Comparison of ENCODE assay signal across 8 cellular contexts in the genomic region with DNA sequence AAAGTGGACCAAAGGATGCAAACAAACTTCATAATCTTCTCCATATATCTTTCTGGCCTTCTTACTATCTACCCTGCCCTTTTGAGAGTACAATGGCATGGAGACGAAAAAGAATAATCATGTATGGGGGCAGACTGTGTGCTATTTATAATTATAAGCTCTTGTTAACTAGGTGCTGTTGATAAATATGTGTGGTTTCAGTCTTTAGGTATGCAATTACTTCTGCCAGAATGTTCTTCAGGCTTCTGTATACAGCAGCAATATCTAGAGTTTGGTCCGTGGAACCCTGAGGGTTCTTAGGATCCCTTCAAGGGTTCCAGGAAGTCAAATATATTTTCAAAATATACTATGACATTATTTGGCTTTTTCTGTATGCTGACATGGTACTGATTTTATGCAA. TPM values are rescaled to one million over a fixed set of nuclear protein-coding genes. Genes with fewer than 3 reads are reported as not detected.
"Had no signal": no experiment of that assay in that cellular context is flagged by ENCODE, and none has a peak within 500 bp of the region (broad histone marks: within the 10 kb centered on the region; RNA-seq: fewer than 3 reads in every experiment).

No MANE protein-coding gene starts in this region.

- H2AFZ ChIP-seq: GM23248 had no signal

- H3K27ac ChIP-seq: GM23248, HL-60 had no signal

- H3K9me3 ChIP-seq: HAP-1 had no signal

- H3K36me3 ChIP-seq: HAP-1 had no signal

- DNase-seq: GM23248, GOT3, H7, HFFc6 had no signal

- H3K4me3 ChIP-seq: GM23248, HAP-1 had no signal

- H3K9ac ChIP-seq: GM23248 had no signal

- ATAC-seq: HCT116 had no signal

RNA-seq across cellular contexts. Expression of a gene that starts 20.5 kb away (rescaled TPM):
- total RNA-seq: H7 had no signal
- polyA plus RNA-seq: IgD-negative memory B cell had no signal
